Comparison of ENCODE assay signal across 20 cellular contexts in the genomic region with DNA sequence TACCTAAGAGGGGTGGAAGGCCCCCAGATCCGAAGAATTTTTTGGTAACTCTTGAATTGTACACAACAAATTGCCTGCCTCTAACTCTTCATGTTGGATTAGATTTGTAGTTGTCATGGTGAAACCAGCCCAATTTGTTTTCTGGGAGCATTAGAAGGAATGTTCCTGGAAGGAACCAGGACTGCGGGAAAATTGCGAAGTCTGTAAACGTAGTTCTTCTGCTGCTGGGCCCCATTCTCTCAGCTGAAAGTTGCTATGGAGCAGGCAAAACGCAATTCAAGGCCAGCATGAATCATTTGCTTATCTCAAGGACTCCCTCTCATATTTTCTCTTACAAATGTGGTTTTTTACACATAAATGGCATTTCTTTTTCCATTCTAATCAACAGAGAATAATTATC.
DNase-seq lines count a peak whose midpoint lies in the region; ATAC-seq and TF ChIP-seq lines count a peak whose summit lies in the region.
"Had no signal": no experiment of that assay in that cellular context is flagged by ENCODE, and none has a peak within 500 bp of the region (broad histone marks: within the 10 kb centered on the region; RNA-seq: fewer than 3 reads in every experiment).

No MANE protein-coding gene starts in this region.

- no peaks in the 10 kb centered on the region for H3K27me3 ChIP-seq in right cardiac atrium (ENCODE audit: control insufficient read depth, insufficient read depth)
- peaks cover 2% of the 10 kb centered on the region for H3K27me3 ChIP-seq in left ventricle myocardium inferior (ENCODE audit: low read depth)
- H3K27me3 ChIP-seq: upper lobe of right lung had no signal

- DNase-seq in right cardiac atrium (peak in 1 of 3 donors; percentile 26), left ventricle myocardium inferior (no peak), dedifferentiated amniotic fluid mesenchymal stem cell (ENCODE audit: extremely low spot score) (peak; percentile 50), KG1 (lab: John Stamatoyannopoulos, UW) (no peak)
- no peak for DNase-seq in activated naive CD4-positive, alpha-beta T cell (lab: John Stamatoyannopoulos, UW)
- DNase-seq in activated CD4-positive, CD25-positive, alpha-beta regulatory T cell (lab: John Stamatoyannopoulos, UW) = no peak
- DNase-seq: activated CD8-positive, alpha-beta T cell treated with anti-CD3 and anti-CD28 coated beads, Interleukin-2, amount 10 ng/mL, durations not matched to agents 7 days and 5 days; COR-L47; cortex of kidney; heart right ventricle; kidney glomerular epithelial cell; NCI-H1436; RPMI8226; stimulated activated CD4-positive, alpha-beta T cell treated with anti-CD3 and anti-CD28 coated beads, Interleukin-12 subunit alpha, Interleukin-12 subunit beta, amount 100 ng/mL, for 4 hours; upper lobe of right lung; WERI-Rb-1 had no signal

- WGBS in right cardiac atrium = 58% methylated on average over 5 of the region's 5 CpGs
- WGBS in mesodermal cell (ENCODE audit: insufficient coverage in 2 of 2), 2 experiments = 79 to 95% methylated on average over 4 of the region's 5 CpGs

- intact Hi-C loops in right cardiac atrium (cut with DNase I) = no loop called here
- intact Hi-C loops in left ventricle myocardium inferior (cut with micrococcal nuclease) = no loop called here

- peak; percentile 65 to 73 for ATAC-seq in right cardiac atrium
- no peak for ATAC-seq in HG03108 (IDR thresholded peaks at IDR 0.05; ENCODE audit: unreplicated experiment)
- ATAC-seq: A549; activated CD8-positive, alpha-beta T cell treated with anti-CD3 and anti-CD28 coated beads, Interleukin-2, amount 10 ng/mL, durations not matched to agents 7 days and 5 days; stimulated activated memory B cell treated with anti-CD40 and anti-IgM and Interleukin-4, amounts not matched to agents 10 μg/mL and 1 μg/mL and 100 μg/mL, for 72 hours; upper lobe of right lung had no signal

- H3K36me3 ChIP-seq in left ventricle myocardium inferior (no peaks in the 10 kb centered on the region), mesodermal cell (ENCODE audit: control insufficient read depth, insufficient read depth, low read length) (no peaks in the 10 kb centered on the region)
- H3K36me3 ChIP-seq: heart right ventricle, upper lobe of right lung, WERI-Rb-1 had no signal

- TF ChIP-seq CTCF in left ventricle myocardium inferior (IDR thresholded peaks at IDR 0.05; ENCODE audit: borderline replicate concordance) = no peak

- H3K9me3 ChIP-seq in right cardiac atrium (ENCODE audit: control insufficient read depth, low read length) (no peaks in the 10 kb centered on the region), left ventricle myocardium inferior (replicated peaks) (no peaks in the 10 kb centered on the region), mesodermal cell (ENCODE audit: control insufficient read depth, low read length) (no peaks in the 10 kb centered on the region)
- H3K9me3 ChIP-seq: A549, upper lobe of right lung had no signal

- H3K27ac ChIP-seq in right cardiac atrium (ENCODE audit: low read length) (no peak overlapping the region), left ventricle myocardium inferior (replicated peaks) (no peak overlapping the region), mesodermal cell (ENCODE audit: low read depth, low read length, severe bottlenecking) (peak overlapping the region; percentile 25)
- H3K27ac ChIP-seq: A549, heart right ventricle, upper lobe of right lung, WERI-Rb-1 had no signal

- no peaks in the 10 kb centered on the region for H3K4me1 ChIP-seq in right cardiac atrium (ENCODE audit: control insufficient read depth, insufficient read depth, low read length)
- no peaks in the 10 kb centered on the region for H3K4me1 ChIP-seq in left ventricle myocardium inferior
- no peaks in the 10 kb centered on the region for H3K4me1 ChIP-seq in mesodermal cell (ENCODE audit: control insufficient read depth, insufficient read depth, low read length, poor library complexity, severe bottlenecking)
- H3K4me1 ChIP-seq: A549, upper lobe of right lung had no signal

- no peak overlapping the region for H3K4me3 ChIP-seq in right cardiac atrium (ENCODE audit: low read length)
- no peak overlapping the region for H3K4me3 ChIP-seq in left ventricle myocardium inferior
- no peak overlapping the region for H3K4me3 ChIP-seq in mesodermal cell (ENCODE audit: extremely low read depth, insufficient read depth, low read length, poor library complexity, severe bottlenecking)
- H3K4me3 ChIP-seq: A549, heart right ventricle, upper lobe of right lung had no signal
